28 cellular contexts compared by ENCODE assay signal in the genomic region with DNA sequence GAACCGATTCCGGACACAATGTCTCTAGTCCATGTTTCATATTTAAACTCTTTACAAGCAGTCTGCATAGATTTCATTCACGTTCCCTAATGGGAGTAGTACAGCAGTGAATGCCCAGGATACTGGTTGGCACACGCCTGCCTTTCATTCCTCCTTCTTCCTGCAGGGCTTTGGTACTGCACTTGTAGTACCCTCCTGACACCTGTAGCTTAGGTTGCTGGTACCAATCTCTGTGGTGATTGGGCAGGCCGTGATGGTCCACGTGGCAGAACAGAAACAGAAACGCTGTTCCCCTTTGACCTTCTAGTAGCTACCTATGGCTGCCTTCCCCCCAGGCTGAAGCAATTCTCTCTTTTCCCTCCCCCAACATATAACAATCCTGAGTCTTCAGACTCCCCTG.
"Had no signal": no experiment of that assay in that cellular context is flagged by ENCODE, and none has a peak within 500 bp of the region (broad histone marks: within the 10 kb centered on the region; RNA-seq: fewer than 3 reads in every experiment).

No MANE protein-coding gene starts in this region.

- H3K4me1 ChIP-seq: colonic mucosa, esophagus muscularis mucosa, esophagus squamous epithelium, foreskin keratinocyte, gastrocnemius medialis, gastroesophageal sphincter, heart left ventricle, heart right ventricle had no signal

- DNase-seq: colonic mucosa; cortex of kidney; dermis blood vessel endothelial cell; dorsolateral prefrontal cortex; effector CD4-positive, alpha-beta T cell; effector CD8-positive, alpha-beta T cell; effector memory CD4-positive, alpha-beta T cell; effector memory CD8-positive, alpha-beta T cell; endodermal cell; erythroblast; esophagus squamous epithelium; foreskin fibroblast; foreskin keratinocyte; foreskin melanocyte; gastrocnemius medialis; glutamatergic neuron; head of caudate nucleus; heart left ventricle; heart right ventricle had no signal

- H3K9me3 ChIP-seq: colonic mucosa, esophagus muscularis mucosa, esophagus squamous epithelium, gastrocnemius medialis, gastroesophageal sphincter, heart left ventricle had no signal

- H3K27ac ChIP-seq: colonic mucosa, coronary artery, dorsolateral prefrontal cortex, epithelial cell of prostate, esophagus muscularis mucosa, esophagus squamous epithelium, foreskin keratinocyte, gastrocnemius medialis, gastroesophageal sphincter, heart left ventricle, heart right ventricle had no signal

- FAIRE-seq: colon, endometrium, endothelial cell of umbilical vein, frontal cortex had no signal

- H3K27me3 ChIP-seq: colonic mucosa, esophagus muscularis mucosa, esophagus squamous epithelium, gastrocnemius medialis, gastroesophageal sphincter had no signal

- ATAC-seq: effector memory CD8-positive, alpha-beta T cell; esophagus mucosa; foreskin keratinocyte; gastrocnemius medialis; gastroesophageal sphincter; heart left ventricle; heart right ventricle had no signal

- H3K4me3 ChIP-seq: colonic mucosa, coronary artery, dorsolateral prefrontal cortex, esophagus muscularis mucosa, esophagus squamous epithelium, gastrocnemius medialis, gastroesophageal sphincter, heart left ventricle, heart right ventricle had no signal

- H3K36me3 ChIP-seq: colonic mucosa, esophagus muscularis mucosa, esophagus squamous epithelium, gastrocnemius medialis, gastroesophageal sphincter, heart left ventricle, heart right ventricle had no signal
